8 cellular contexts compared by ENCODE assay signal in genomic region chr17:19237389-19238166, GRCh38. TPM values are rescaled to one million over a fixed set of nuclear protein-coding genes. Genes with fewer than 3 reads are reported as not detected.
A peak's percentile ranks its signal among the peaks of the same experiment; 100 is the strongest.
DNase-seq lines count a peak whose midpoint lies in the region; FAIRE-seq and TF ChIP-seq lines count a peak whose summit lies in the region.

No MANE protein-coding gene starts in this region.

- H3K4me1 ChIP-seq in hepatocyte (ENCODE audit: insufficient read depth) (peaks cover 9% of the 10 kb centered on the region), skeletal muscle satellite cell (ENCODE audit: control insufficient read depth, insufficient read depth, low read length) (peaks cover 12% of the 10 kb centered on the region)

- H3K4me3 ChIP-seq in GM08714 (ENCODE audit: low read length) (peak overlapping the region; percentile 97), hepatocyte (peak overlapping the region; percentile 99), skeletal muscle satellite cell (ENCODE audit: low read length) (peak overlapping the region; percentile 98)

- no peaks in the 10 kb centered on the region for H3K27me3 ChIP-seq in hepatocyte
- H3K27me3 ChIP-seq in skeletal muscle satellite cell (ENCODE audit: control insufficient read depth, insufficient read depth, low read length): no peaks in the 10 kb centered on the region

- peaks cover 52% of the 10 kb centered on the region for H3K79me2 ChIP-seq in hepatocyte

- peaks cover 15% of the 10 kb centered on the region for H3K27me3 Mint-ChIP-seq in activated naive CD8-positive, alpha-beta T cell treated with anti-CD3 and anti-CD28 coated beads for 36 hours

- no peaks in the 10 kb centered on the region for H3K9me3 Mint-ChIP-seq in activated naive CD8-positive, alpha-beta T cell treated with anti-CD3 and anti-CD28 coated beads for 36 hours

- DNase-seq in H54 (ENCODE audit: insufficient read length, low spot score) (peak; percentile 37), NCI-H1105 treated with DMSO at 0.1 percent for 48 hours (lab: John Stamatoyannopoulos, UW) (peak; percentile 50), hepatocyte (ENCODE audit: low spot score) (peak; percentile 70), COLO829 (ENCODE audit: low spot score) (no peak), NCI-H510A treated with DMSO at 0.1 percent for 48 hours (lab: John Stamatoyannopoulos, UW) (no peak)
- DNase-seq in activated naive CD8-positive, alpha-beta T cell treated with anti-CD3 and anti-CD28 coated beads for 36 hours: peak; percentile 61

- H3K36me3 ChIP-seq in hepatocyte (replicated peaks; ENCODE audit: insufficient read depth, low read depth) (no peaks in the 10 kb centered on the region), skeletal muscle satellite cell (ENCODE audit: insufficient read depth, low read length) (peaks cover 7% of the 10 kb centered on the region)

- H3K4me3 Mint-ChIP-seq in activated naive CD8-positive, alpha-beta T cell treated with anti-CD3 and anti-CD28 coated beads for 36 hours: peak overlapping the region; percentile 84

- peak overlapping the region; percentile 93 for H3K27ac ChIP-seq in hepatocyte

- H3K9ac ChIP-seq in skeletal muscle satellite cell (ENCODE audit: low read depth, low read length): peak overlapping the region; percentile 93

- peak overlapping the region; percentile 97 for H2AFZ ChIP-seq in hepatocyte

- TF ChIP-seq CTCF in hepatocyte (IDR thresholded peaks at IDR 0.05; ENCODE audit: poor library complexity): no peak

- H4K20me1 ChIP-seq in hepatocyte (ENCODE audit: insufficient read depth, poor library complexity, severe bottlenecking): peaks cover 5% of the 10 kb centered on the region

- no peak overlapping the region for H3K27ac Mint-ChIP-seq in activated naive CD8-positive, alpha-beta T cell treated with anti-CD3 and anti-CD28 coated beads for 36 hours

- no peaks in the 10 kb centered on the region for H3K9me3 ChIP-seq in hepatocyte (ENCODE audit: low read depth)
- H3K9me3 ChIP-seq in skeletal muscle satellite cell (replicated peaks; ENCODE audit: low read length): no peaks in the 10 kb centered on the region

- 0 out of 2 replicates have a peak, but pooled peaks have one; percentile 25 for TF ChIP-seq POLR2A in H54 (IDR thresholded peaks at IDR 0.05; ENCODE audit: low read depth, low read length)

- 2% methylated on average over 13 of the region's 60 CpGs for WGBS in hepatocyte (ENCODE audit: low lambda C conversion rate, missing lambda C conversion rate)

- no peak for FAIRE-seq in H54 (lab: Jason Lieb, UNC)

- H3K4me2 ChIP-seq in hepatocyte (peak overlapping the region; percentile 93), skeletal muscle satellite cell (ENCODE audit: low read length) (peak overlapping the region; percentile 96)

- peaks cover 4% of the 10 kb centered on the region for H3K4me1 Mint-ChIP-seq in activated naive CD8-positive, alpha-beta T cell treated with anti-CD3 and anti-CD28 coated beads for 36 hours

- H3K9me2 ChIP-seq in hepatocyte (replicated peaks; ENCODE audit: insufficient read depth): no peaks in the 10 kb centered on the region

- no peaks in the 10 kb centered on the region for H3K36me3 Mint-ChIP-seq in activated naive CD8-positive, alpha-beta T cell treated with anti-CD3 and anti-CD28 coated beads for 36 hours

RNA-seq across cellular contexts. Expression of gene EPN2, which starts 0.4 kb away (rescaled TPM):
- 1 to 10 TPM; 2.7 to 4.6 TPM for total RNA-seq in activated naive CD8-positive, alpha-beta T cell treated with anti-CD3 and anti-CD28 coated beads for 36 hours
- total RNA-seq in hepatocyte: 19.0 and 19.9 TPM in 2 replicates
- polyA plus RNA-seq in hepatocyte: 35.9 and 48.2 TPM in 2 replicates
- total RNA-seq in skeletal muscle satellite cell (2012; rRNA removed): 32.2 and 35.8 TPM in 2 replicates

Comparison
In these comparisons a context has a peak if more than half of its experiments do, and no peak if none do; other contexts are left out.
1. DNase-seq: peak in H54 (single experiment), NCI-H1105 treated with DMSO at 0.1 percent for 48 hours (single experiment), activated naive CD8-positive, alpha-beta T cell treated with anti-CD3 and anti-CD28 coated beads for 36 hours (single experiment) and hepatocyte (single experiment); none in COLO829 (single experiment) and NCI-H510A treated with DMSO at 0.1 percent for 48 hours (single experiment).
2. Peak in every context shown above with its lines, with median percentiles within 50 percentile points of each other: H3K4me3 ChIP-seq.